Comparison of ENCODE assay signal across 15 cellular contexts in the genomic region with DNA sequence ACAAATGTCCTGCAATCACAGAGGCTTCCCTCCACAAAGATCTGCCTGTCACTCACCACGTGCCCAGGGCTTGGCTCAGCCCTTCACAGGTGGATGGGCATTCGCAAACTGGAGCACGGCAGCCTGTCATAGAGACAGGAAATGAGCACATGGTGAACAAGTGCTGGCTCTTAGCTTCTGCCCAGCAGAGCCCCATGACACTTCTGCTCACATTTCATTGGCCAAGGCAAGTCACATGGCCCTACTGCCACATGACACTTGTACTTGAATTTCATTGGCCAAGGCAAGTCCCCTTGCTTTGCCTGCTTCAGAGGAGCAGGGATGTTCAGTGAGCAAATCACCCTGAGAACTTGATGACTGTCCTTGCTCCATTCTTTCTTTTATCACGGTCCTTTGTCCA.
DNase-seq lines count a peak whose midpoint lies in the region; ATAC-seq and TF ChIP-seq lines count a peak whose summit lies in the region.
"Had no signal": no experiment of that assay in that cellular context is flagged by ENCODE, and none has a peak within 500 bp of the region (broad histone marks: within the 10 kb centered on the region; RNA-seq: fewer than 3 reads in every experiment).

No MANE protein-coding gene starts in this region.

- H3K9me3 ChIP-seq in PC-3 (ENCODE audit: low read length), result no peaks in the 10 kb centered on the region
- H3K9me3 ChIP-seq in neuron (ENCODE audit: low read length), result no peaks in the 10 kb centered on the region
- H3K9me3 ChIP-seq in CD8-positive, alpha-beta T cell (ENCODE audit: low read length), result no peaks in the 10 kb centered on the region
- H3K9me3 ChIP-seq: gastrocnemius medialis, SK-N-SH had no signal

- H3K27me3 Mint-ChIP-seq in glutamatergic neuron (ENCODE audit: unreplicated experiment), result peaks cover 4% of the 10 kb centered on the region
- peaks cover 14% of the 10 kb centered on the region for H3K27me3 Mint-ChIP-seq in CD8-positive, alpha-beta T cell (ENCODE audit: low read depth)

- DNase-seq in DMS 273 (lab: John Stamatoyannopoulos, UW; ENCODE audit: unreplicated experiment) (peak; percentile 3), DMS 273 treated with DMSO at 0.1 percent for 48 hours (lab: John Stamatoyannopoulos, UW) (no peak), CMK (ENCODE audit: low read depth) (peak; percentile 24), PC-3 (peak; percentile 1), glutamatergic neuron (no peak)
- no peak for DNase-seq in CD8-positive, alpha-beta T cell
- DNase-seq: aorta, left cardiac atrium, nephron progenitor cell, SK-N-SH had no signal

- H3K9me3 Mint-ChIP-seq in glutamatergic neuron (ENCODE audit: unreplicated experiment), result no peaks in the 10 kb centered on the region
- no peaks in the 10 kb centered on the region for H3K9me3 Mint-ChIP-seq in CD8-positive, alpha-beta T cell

- H2AFZ ChIP-seq in PC-3 (ENCODE audit: low read length) (no peak overlapping the region), neuron (ENCODE audit: low read depth, low read length) (peak overlapping the region; percentile 50)

- no peak overlapping the region for H3K9ac ChIP-seq in PC-3 (ENCODE audit: low read length)
- H3K9ac ChIP-seq: KMS-11, SK-N-SH had no signal

- ATAC-seq in PC-3, result no peak
- ATAC-seq in CD8-positive, alpha-beta T cell, result no peak
- no peak for ATAC-seq in HG03521 (IDR thresholded peaks at IDR 0.05; ENCODE audit: unreplicated experiment)
- ATAC-seq: left cardiac atrium had no signal

- H3K36me3 ChIP-seq in PC-3 (ENCODE audit: low read depth, low read length), result no peaks in the 10 kb centered on the region
- no peaks in the 10 kb centered on the region for H3K36me3 ChIP-seq in neuron (ENCODE audit: insufficient read depth, low read length)
- H3K36me3 ChIP-seq in CD8-positive, alpha-beta T cell (ENCODE audit: insufficient read depth, low read length), result no peaks in the 10 kb centered on the region
- H3K36me3 ChIP-seq: gastrocnemius medialis had no signal

- H3K9me2 ChIP-seq in PC-3 (replicated peaks; ENCODE audit: low read length), result no peaks in the 10 kb centered on the region
- H3K9me2 ChIP-seq: SK-N-SH had no signal

- no TSS peak for BruUV-seq in PC-3 (replicated peaks; lab: Mats Ljungman, UMichigan)

- no peak overlapping the region for H3K4me3 Mint-ChIP-seq in glutamatergic neuron (ENCODE audit: unreplicated experiment)
- H3K4me3 Mint-ChIP-seq in CD8-positive, alpha-beta T cell, result no peak overlapping the region
- H3K4me3 Mint-ChIP-seq: nephron progenitor cell had no signal

- no peaks in the 10 kb centered on the region for H4K20me1 ChIP-seq in PC-3 (ENCODE audit: low read length)

- no peaks in the 10 kb centered on the region for H3K36me3 Mint-ChIP-seq in glutamatergic neuron (ENCODE audit: unreplicated experiment)
- H3K36me3 Mint-ChIP-seq in CD8-positive, alpha-beta T cell, result no peaks in the 10 kb centered on the region

- intact Hi-C loops in PC-3 (cut with micrococcal nuclease), result no loop called here
- intact Hi-C loops in CD8-positive, alpha-beta T cell (cut with DNase I, micrococcal nuclease), result no loop called here

- H3K4me3 ChIP-seq in PC-3 (ENCODE audit: low read length) (no peak overlapping the region), neuron (ENCODE audit: low read length) (no peak overlapping the region)
- no peak overlapping the region for H3K4me3 ChIP-seq in CD8-positive, alpha-beta T cell (ENCODE audit: low read depth, low read length)
- H3K4me3 ChIP-seq: gastrocnemius medialis had no signal

- H3F3A ChIP-seq in PC-3 (ENCODE audit: low read length, unreplicated experiment), result no peaks in the 10 kb centered on the region

- no peak overlapping the region for H3K4me2 ChIP-seq in PC-3 (ENCODE audit: low read length)
- H3K4me2 ChIP-seq: KMS-11, SK-N-SH had no signal

- H3K27ac ChIP-seq in PC-3 (ENCODE audit: low read length), result no peak overlapping the region
- H3K27ac ChIP-seq in CD8-positive, alpha-beta T cell (ENCODE audit: low read depth, low read length), result no peak overlapping the region
- H3K27ac ChIP-seq: 22Rv1, gastrocnemius medialis, KMS-11 had no signal

- 0 out of 2 replicates have a peak, but pooled peaks cover 7% of the 10 kb centered on the region for H3K27me3 ChIP-seq in PC-3 (ENCODE audit: low read length)
- H3K27me3 ChIP-seq in neuron (ENCODE audit: insufficient read depth, low read length), result no peaks in the 10 kb centered on the region
- H3K27me3 ChIP-seq in CD8-positive, alpha-beta T cell (ENCODE audit: insufficient read depth, low read length), result no peaks in the 10 kb centered on the region
- H3K27me3 ChIP-seq: gastrocnemius medialis had no signal

- POLR2A ChIA-PET in PC-3 (lab: Charles Lee; ENCODE audit: unreplicated experiment), result no interaction called here
- POLR2A ChIA-PET in CD8-positive, alpha-beta T cell (lab: Charles Lee), result no interaction called here

- no peaks in the 10 kb centered on the region for H3K4me1 ChIP-seq in PC-3 (ENCODE audit: insufficient read depth, low read length)
- no peaks in the 10 kb centered on the region for H3K4me1 ChIP-seq in neuron (ENCODE audit: insufficient read depth, low read length)
- no peaks in the 10 kb centered on the region for H3K4me1 ChIP-seq in CD8-positive, alpha-beta T cell (ENCODE audit: insufficient read depth, low read length)
- H3K4me1 ChIP-seq: gastrocnemius medialis had no signal

- no peaks in the 10 kb centered on the region for H3K4me1 Mint-ChIP-seq in glutamatergic neuron (ENCODE audit: low read depth, unreplicated experiment)
- H3K4me1 Mint-ChIP-seq in CD8-positive, alpha-beta T cell (ENCODE audit: low read depth), result no peaks in the 10 kb centered on the region

- no peak for TF ChIP-seq CTCF in PC-3 (conservative IDR thresholded peaks at IDR 0.05; ENCODE audit: low read depth, low read length)
- TF ChIP-seq CTCF in glutamatergic neuron (IDR thresholded peaks at IDR 0.05; ENCODE audit: partially characterized antibody, unreplicated experiment), result no peak
- no peak for TF ChIP-seq CTCF in CD8-positive, alpha-beta T cell (IDR thresholded peaks at IDR 0.05)

- CTCF ChIA-PET in PC-3 (lab: Charles Lee), result no interaction called here
- CTCF ChIA-PET in CD8-positive, alpha-beta T cell (lab: Charles Lee), result no interaction called here

- H3K79me2 ChIP-seq in PC-3 (ENCODE audit: low read length), result no peaks in the 10 kb centered on the region

- H3K27ac Mint-ChIP-seq in glutamatergic neuron (ENCODE audit: unreplicated experiment), result no peak overlapping the region
- H3K27ac Mint-ChIP-seq in CD8-positive, alpha-beta T cell, result no peak overlapping the region
- H3K27ac Mint-ChIP-seq: nephron progenitor cell had no signal

Comparison
In these comparisons a context has a peak if more than half of its experiments do, and no peak if none do; other contexts are left out.
1. DNase-seq: peak in DMS 273 (single experiment), CMK (single experiment) and PC-3 (single experiment); none in DMS 273 treated with DMSO at 0.1 percent for 48 hours (single experiment), glutamatergic neuron (single experiment) and CD8-positive, alpha-beta T cell (0 of 7).